12 cellular contexts compared by ENCODE assay signal in genomic region chr22:41782316-41782715, GRCh38. TPM values are rescaled to one million over a fixed set of nuclear protein-coding genes. Genes with fewer than 3 reads are reported as not detected.
DNase-seq lines count a peak whose midpoint lies in the region; ATAC-seq, FAIRE-seq and TF ChIP-seq lines count a peak whose summit lies in the region.
"Had no signal": no experiment of that assay in that cellular context is flagged by ENCODE, and none has a peak within 500 bp of the region (broad histone marks: within the 10 kb centered on the region; RNA-seq: fewer than 3 reads in every experiment).

No MANE protein-coding gene starts in this region.

- H4K20me1 ChIP-seq in Karpas-422 (ENCODE audit: insufficient read depth, low read depth, low read length): no peaks in the 10 kb centered on the region

- H3K36me3 ChIP-seq in Karpas-422 (ENCODE audit: insufficient read depth, low read length) (no peaks in the 10 kb centered on the region), upper lobe of left lung (no peaks in the 10 kb centered on the region)

- in situ Hi-C loops in G401 (cut with HindIII; ENCODE audit: low sequenced_read_pairs): no loop called here

- peaks cover 33% of the 10 kb centered on the region for H3K4me1 Mint-ChIP-seq in activated T-helper 2 cell treated with anti-CD3 and anti-CD28 coated beads, Interferon-gamma antibody, Interleukin-2, Interleukin-4, amounts not matched to agents 10 μg/mL and 5 μg/mL and 100 μg/mL, durations not matched to agents 14 hours and 24 hours and 36 hours (ENCODE audit: low read depth)
- H3K4me1 Mint-ChIP-seq in natural killer cell: peaks cover 49 to 50% of the 10 kb centered on the region in 2 donors

- no peak overlapping the region for H3K9ac ChIP-seq in Karpas-422 (ENCODE audit: low read length)

- H3K9me2 ChIP-seq in Karpas-422 (replicated peaks; ENCODE audit: insufficient read depth, low read length): no peaks in the 10 kb centered on the region

- H3K4me1 ChIP-seq in Karpas-422 (ENCODE audit: low read length) (peaks cover 25% of the 10 kb centered on the region), upper lobe of left lung (peaks cover 5 to 14% (median 8%) of the 10 kb centered on the region in 4 donors)

- TF ChIP-seq CTCF in natural killer cell (IDR thresholded peaks at IDR 0.05) (no peak), upper lobe of left lung (IDR thresholded peaks at IDR 0.05) (no peak)

- no peaks in the 10 kb centered on the region for H3K27me3 Mint-ChIP-seq in activated T-helper 2 cell treated with anti-CD3 and anti-CD28 coated beads, Interferon-gamma antibody, Interleukin-2, Interleukin-4, amounts not matched to agents 10 μg/mL and 5 μg/mL and 100 μg/mL, durations not matched to agents 14 hours and 24 hours and 36 hours (ENCODE audit: low read depth)
- no peaks in the 10 kb centered on the region for H3K27me3 Mint-ChIP-seq in natural killer cell (ENCODE audit: low read depth in 2 of 2)

- no peak for TF ChIP-seq POLR2A in upper lobe of left lung (IDR thresholded peaks at IDR 0.05)
- no peak for TF ChIP-seq POLR2A in H54 (IDR thresholded peaks at IDR 0.05; ENCODE audit: low read depth, low read length)

- H3K9me3 ChIP-seq in Karpas-422 (ENCODE audit: low read length): no peaks in the 10 kb centered on the region
- H3K9me3 ChIP-seq in upper lobe of left lung: no peaks in the 10 kb centered on the region

- H3K27ac Mint-ChIP-seq in activated T-helper 2 cell treated with anti-CD3 and anti-CD28 coated beads, Interferon-gamma antibody, Interleukin-2, Interleukin-4, amounts not matched to agents 10 μg/mL and 5 μg/mL and 100 μg/mL, durations not matched to agents 14 hours and 24 hours and 36 hours: peak overlapping the region; percentile 96
- peak overlapping the region; percentile 98 to 99 for H3K27ac Mint-ChIP-seq in natural killer cell

- H3K36me3 Mint-ChIP-seq in activated T-helper 2 cell treated with anti-CD3 and anti-CD28 coated beads, Interferon-gamma antibody, Interleukin-2, Interleukin-4, amounts not matched to agents 10 μg/mL and 5 μg/mL and 100 μg/mL, durations not matched to agents 14 hours and 24 hours and 36 hours (ENCODE audit: low read depth): peaks cover 14% of the 10 kb centered on the region
- no peaks in the 10 kb centered on the region for H3K36me3 Mint-ChIP-seq in natural killer cell

- H3K27me3 ChIP-seq in Karpas-422 (ENCODE audit: low read length): no peaks in the 10 kb centered on the region
- no peaks in the 10 kb centered on the region for H3K27me3 ChIP-seq in upper lobe of left lung

- H3K9me3 Mint-ChIP-seq in activated T-helper 2 cell treated with anti-CD3 and anti-CD28 coated beads, Interferon-gamma antibody, Interleukin-2, Interleukin-4, amounts not matched to agents 10 μg/mL and 5 μg/mL and 100 μg/mL, durations not matched to agents 14 hours and 24 hours and 36 hours: no peaks in the 10 kb centered on the region
- no peaks in the 10 kb centered on the region for H3K9me3 Mint-ChIP-seq in natural killer cell

- WGBS in upper lobe of left lung, 2 donors: 77 to 90% methylated on average over 6 of the region's 6 CpGs

- peak in 2 of 3 donors; percentile 37 for ATAC-seq in natural killer cell
- ATAC-seq in GM19452 (IDR thresholded peaks at IDR 0.05; ENCODE audit: unreplicated experiment): no peak
- no peak for ATAC-seq in upper lobe of left lung (ENCODE audit: low FRiP score in 2 of 2)

- no peaks in the 10 kb centered on the region for H3K79me2 ChIP-seq in Karpas-422 (ENCODE audit: low read length)

- peak overlapping the region; percentile 44 for H3K4me2 ChIP-seq in Karpas-422 (ENCODE audit: low read depth, low read length, poor library complexity, severe bottlenecking)

- no peak overlapping the region; the same call in 1 of the 2 replicates for H2AFZ ChIP-seq in Karpas-422 (ENCODE audit: low read length)

- intact Hi-C loops in activated T-helper 2 cell treated with anti-CD3 and anti-CD28 coated beads, Interferon-gamma antibody, Interleukin-2, Interleukin-4, amounts not matched to agents 10 μg/mL and 5 μg/mL and 100 μg/mL, durations not matched to agents 14 hours and 24 hours and 36 hours (cut with micrococcal nuclease): loop anchor here (5.0 kb wide), 1 partner anchor 85 kb away; the partner anchor contains the start of gene MEI1
- intact Hi-C loops in natural killer cell (cut with micrococcal nuclease): loop anchor here (5.0 kb wide), 1 partner anchor 75 kb away; no protein-coding TSS in a partner anchor

- H3K4me3 Mint-ChIP-seq in activated T-helper 2 cell treated with anti-CD3 and anti-CD28 coated beads, Interferon-gamma antibody, Interleukin-2, Interleukin-4, amounts not matched to agents 10 μg/mL and 5 μg/mL and 100 μg/mL, durations not matched to agents 14 hours and 24 hours and 36 hours (ENCODE audit: low read depth): peak overlapping the region; percentile 89
- H3K4me3 Mint-ChIP-seq in natural killer cell: peak overlapping the region; percentile 82

- H3K4me3 ChIP-seq in Karpas-422 (ENCODE audit: low read length) (peak overlapping the region; percentile 36; the same call in 1 of the 2 replicates), upper lobe of left lung (peak overlapping the region in 1 of 4 donors; percentile 27)

- no peak for TF ChIP-seq EP300 in upper lobe of left lung (IDR thresholded peaks at IDR 0.05)

- FAIRE-seq in H54 (lab: Jason Lieb, UNC): no peak

- H3K27ac ChIP-seq in Karpas-422 (ENCODE audit: low read length) (no peak overlapping the region), upper lobe of left lung (peak overlapping the region in 2 of 4 donors; percentile 30 to 65)

- DNase-seq in G401 (ENCODE audit: low spot score) (peak; percentile 82), Karpas-422 (no peak), natural killer cell (peak; percentile 20), upper lobe of left lung (no peak), H54 (ENCODE audit: insufficient read length, low spot score) (no peak)
- peak; percentile 37 for DNase-seq in activated T-helper 2 cell treated with anti-CD3 and anti-CD28 coated beads, Interferon-gamma antibody, Interleukin-2, Interleukin-4, amounts not matched to agents 10 μg/mL and 5 μg/mL and 100 μg/mL, durations not matched to agents 14 hours and 24 hours and 36 hours (ENCODE audit: low spot score)
- DNase-seq: anterior cingulate cortex, H7, head of caudate nucleus, NCI-H1694 treated with DMSO at 0.1 percent for 48 hours, occipital lobe had no signal

RNA-seq across cellular contexts. Expression of gene CCDC134, which starts 18.2 kb away (rescaled TPM):
- 10.0 and 10.8 TPM in 2 replicates for total RNA-seq in G401 (2014; rRNA removed; shearing (Covaris generic))
- 4.4 and 12.5 TPM in 2 replicates for total RNA-seq in Karpas-422 (2014; rRNA removed; shearing (Covaris generic); ENCODE audit: low replicate concordance)
- total RNA-seq in activated T-helper 2 cell treated with anti-CD3 and anti-CD28 coated beads, Interferon-gamma antibody, Interleukin-2, Interleukin-4, amounts not matched to agents 10 μg/mL and 5 μg/mL and 100 μg/mL, durations not matched to agents 14 hours and 24 hours and 36 hours: 17.4 and 19.6 TPM in 2 replicates
- total RNA-seq in natural killer cell (10 to 100 TPM; 16.4 to 22.1 (median 16.7) TPM), upper lobe of left lung (10 to 100 TPM in 2 of 6 donors, 1 to 10 TPM in 4; 5.5 to 12.6 (median 8.8) TPM)

RNA-seq across cellular contexts. Expression of gene SREBF2, which starts 50.6 kb away (rescaled TPM):
- total RNA-seq in G401 (2014; rRNA removed; shearing (Covaris generic)): 31.1 and 37.4 TPM in 2 replicates
- total RNA-seq in Karpas-422 (2014; rRNA removed; shearing (Covaris generic); ENCODE audit: low replicate concordance): 159 and 190 TPM in 2 replicates
- total RNA-seq in activated T-helper 2 cell treated with anti-CD3 and anti-CD28 coated beads, Interferon-gamma antibody, Interleukin-2, Interleukin-4, amounts not matched to agents 10 μg/mL and 5 μg/mL and 100 μg/mL, durations not matched to agents 14 hours and 24 hours and 36 hours: 191 and 202 TPM in 2 replicates
- total RNA-seq in natural killer cell (100 to 1,000 TPM; 101 to 106 (median 105) TPM), upper lobe of left lung (100 to 1,000 TPM; 124 to 175 (median 145) TPM)

Comparison
In these comparisons a context has a peak if more than half of its experiments do, and no peak if none do; other contexts are left out.
1. DNase-seq: peak in G401 (single experiment), activated T-helper 2 cell treated with anti-CD3 and anti-CD28 coated beads, Interferon-gamma antibody, Interleukin-2, Interleukin-4, amounts not matched to agents 10 μg/mL and 5 μg/mL and 100 μg/mL, durations not matched to agents 14 hours and 24 hours and 36 hours (single experiment) and natural killer cell (single experiment); none in Karpas-422 (single experiment), upper lobe of left lung (0 of 2) and H54 (single experiment).
2. ATAC-seq: peak in natural killer cell (2 of 3); none in GM19452 (single experiment) and upper lobe of left lung (0 of 2).